ENCODE assay signal across 2 cellular contexts in the genomic region with DNA sequence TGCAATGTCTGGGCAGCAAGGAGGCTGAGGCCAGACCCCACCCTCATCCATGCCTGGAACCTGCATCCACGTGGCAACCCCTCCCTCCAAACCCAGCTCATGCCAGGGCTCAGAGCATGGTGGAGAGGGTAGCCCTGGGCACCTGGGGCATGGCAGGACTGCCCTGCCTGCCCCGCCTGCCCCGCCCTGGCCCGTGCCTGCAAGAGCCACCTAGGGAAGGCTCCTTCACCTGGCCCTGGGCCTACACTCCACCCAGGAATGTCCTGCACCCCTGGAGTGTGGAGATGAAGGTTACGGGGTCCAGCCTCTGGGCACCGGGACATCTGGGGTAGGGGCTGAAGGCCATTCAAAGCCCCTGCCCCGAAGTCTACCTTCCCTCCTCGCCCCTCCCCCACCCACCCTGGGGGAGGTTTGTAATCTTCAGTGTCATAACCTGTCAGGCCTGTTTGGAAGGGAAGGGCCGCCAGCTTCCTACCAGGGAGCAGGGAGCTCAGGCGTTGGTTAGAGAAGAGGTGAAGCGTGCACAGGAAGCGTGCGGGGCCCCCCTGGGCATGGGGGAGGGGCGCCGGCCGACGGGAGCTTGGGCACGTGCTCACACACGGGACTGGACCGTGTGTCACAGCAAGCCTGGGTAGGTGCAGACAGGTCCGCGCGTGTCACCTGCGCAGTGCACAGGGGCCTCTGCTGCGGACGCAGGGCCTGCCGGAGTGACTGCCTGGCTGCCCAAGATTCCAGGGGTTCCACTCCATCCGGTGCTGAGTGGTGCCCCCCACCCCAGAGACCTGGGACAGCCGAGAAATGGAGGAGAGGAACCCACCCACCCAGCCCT.
TF ChIP-seq lines count a peak whose summit lies in the region.

No MANE protein-coding gene starts in this region.

TF ChIP-seq in SK-N-SH, 30 proteins besides CTCF, POLR2A, EP300 and RAD21:
- TF ChIP-seq RXRA (IDR thresholded peaks at IDR 0.05; ENCODE audit: borderline replicate concordance, low read depth): no peak
- TF ChIP-seq, protein P1, sequence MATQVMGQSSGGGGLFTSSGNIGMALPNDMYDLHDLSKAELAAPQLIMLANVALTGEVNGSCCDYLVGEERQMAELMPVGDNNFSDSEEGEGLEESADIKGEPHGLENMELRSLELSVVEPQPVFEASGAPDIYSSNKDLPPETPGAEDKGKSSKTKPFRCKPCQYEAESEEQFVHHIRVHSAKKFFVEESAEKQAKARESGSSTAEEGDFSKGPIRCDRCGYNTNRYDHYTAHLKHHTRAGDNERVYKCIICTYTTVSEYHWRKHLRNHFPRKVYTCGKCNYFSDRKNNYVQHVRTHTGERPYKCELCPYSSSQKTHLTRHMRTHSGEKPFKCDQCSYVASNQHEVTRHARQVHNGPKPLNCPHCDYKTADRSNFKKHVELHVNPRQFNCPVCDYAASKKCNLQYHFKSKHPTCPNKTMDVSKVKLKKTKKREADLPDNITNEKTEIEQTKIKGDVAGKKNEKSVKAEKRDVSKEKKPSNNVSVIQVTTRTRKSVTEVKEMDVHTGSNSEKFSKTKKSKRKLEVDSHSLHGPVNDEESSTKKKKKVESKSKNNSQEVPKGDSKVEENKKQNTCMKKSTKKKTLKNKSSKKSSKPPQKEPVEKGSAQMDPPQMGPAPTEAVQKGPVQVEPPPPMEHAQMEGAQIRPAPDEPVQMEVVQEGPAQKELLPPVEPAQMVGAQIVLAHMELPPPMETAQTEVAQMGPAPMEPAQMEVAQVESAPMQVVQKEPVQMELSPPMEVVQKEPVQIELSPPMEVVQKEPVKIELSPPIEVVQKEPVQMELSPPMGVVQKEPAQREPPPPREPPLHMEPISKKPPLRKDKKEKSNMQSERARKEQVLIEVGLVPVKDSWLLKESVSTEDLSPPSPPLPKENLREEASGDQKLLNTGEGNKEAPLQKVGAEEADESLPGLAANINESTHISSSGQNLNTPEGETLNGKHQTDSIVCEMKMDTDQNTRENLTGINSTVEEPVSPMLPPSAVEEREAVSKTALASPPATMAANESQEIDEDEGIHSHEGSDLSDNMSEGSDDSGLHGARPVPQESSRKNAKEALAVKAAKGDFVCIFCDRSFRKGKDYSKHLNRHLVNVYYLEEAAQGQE (IDR thresholded peaks at IDR 0.05; ENCODE audit: low read depth, low read length): no peak
- no peak for TF ChIP-seq FOSL2 (IDR thresholded peaks at IDR 0.05; ENCODE audit: borderline replicate concordance, low read depth)
- TF ChIP-seq TAF1 (IDR thresholded peaks at IDR 0.05; ENCODE audit: borderline replicate concordance, low read depth, low read length): no peak
- no peak for TF ChIP-seq MXI1 (IDR thresholded peaks at IDR 0.05; ENCODE audit: low read depth, low read length)

TF ChIP-seq in SK-N-SH treated with all-trans-retinoic acid at 6 μM for 48 hours, 23 proteins besides CTCF, POLR2A, EP300 and RAD21:
- TF ChIP-seq SNAI2 (CRISPR knock-in tag; IDR thresholded peaks at IDR 0.05): no peak
- TF ChIP-seq OSR1 (CRISPR knock-in tag; IDR thresholded peaks at IDR 0.05): no peak
- TF ChIP-seq, protein P2, sequence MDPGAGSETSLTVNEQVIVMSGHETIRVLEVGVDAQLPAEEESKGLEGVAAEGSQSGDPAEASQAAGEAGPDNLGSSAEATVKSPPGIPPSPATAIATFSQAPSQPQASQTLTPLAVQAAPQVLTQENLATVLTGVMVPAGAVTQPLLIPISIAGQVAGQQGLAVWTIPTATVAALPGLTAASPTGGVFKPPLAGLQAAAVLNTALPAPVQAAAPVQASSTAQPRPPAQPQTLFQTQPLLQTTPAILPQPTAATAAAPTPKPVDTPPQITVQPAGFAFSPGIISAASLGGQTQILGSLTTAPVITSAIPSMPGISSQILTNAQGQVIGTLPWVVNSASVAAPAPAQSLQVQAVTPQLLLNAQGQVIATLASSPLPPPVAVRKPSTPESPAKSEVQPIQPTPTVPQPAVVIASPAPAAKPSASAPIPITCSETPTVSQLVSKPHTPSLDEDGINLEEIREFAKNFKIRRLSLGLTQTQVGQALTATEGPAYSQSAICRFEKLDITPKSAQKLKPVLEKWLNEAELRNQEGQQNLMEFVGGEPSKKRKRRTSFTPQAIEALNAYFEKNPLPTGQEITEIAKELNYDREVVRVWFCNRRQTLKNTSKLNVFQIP (CRISPR knock-in tag; IDR thresholded peaks at IDR 0.05; ENCODE audit: borderline replicate concordance, low read depth): no peak
- TF ChIP-seq, protein P3, sequence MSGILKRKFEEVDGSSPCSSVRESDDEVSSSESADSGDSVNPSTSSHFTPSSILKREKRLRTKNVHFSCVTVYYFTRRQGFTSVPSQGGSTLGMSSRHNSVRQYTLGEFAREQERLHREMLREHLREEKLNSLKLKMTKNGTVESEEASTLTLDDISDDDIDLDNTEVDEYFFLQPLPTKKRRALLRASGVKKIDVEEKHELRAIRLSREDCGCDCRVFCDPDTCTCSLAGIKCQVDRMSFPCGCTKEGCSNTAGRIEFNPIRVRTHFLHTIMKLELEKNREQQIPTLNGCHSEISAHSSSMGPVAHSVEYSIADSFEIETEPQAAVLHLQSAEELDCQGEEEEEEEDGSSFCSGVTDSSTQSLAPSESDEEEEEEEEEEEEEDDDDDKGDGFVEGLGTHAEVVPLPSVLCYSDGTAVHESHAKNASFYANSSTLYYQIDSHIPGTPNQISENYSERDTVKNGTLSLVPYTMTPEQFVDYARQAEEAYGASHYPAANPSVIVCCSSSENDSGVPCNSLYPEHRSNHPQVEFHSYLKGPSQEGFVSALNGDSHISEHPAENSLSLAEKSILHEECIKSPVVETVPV (CRISPR knock-in tag; IDR thresholded peaks at IDR 0.05): no peak
- no peak for TF ChIP-seq PPARA (CRISPR knock-in tag; IDR thresholded peaks at IDR 0.05; ENCODE audit: borderline replicate concordance)
- TF ChIP-seq, protein P4, sequence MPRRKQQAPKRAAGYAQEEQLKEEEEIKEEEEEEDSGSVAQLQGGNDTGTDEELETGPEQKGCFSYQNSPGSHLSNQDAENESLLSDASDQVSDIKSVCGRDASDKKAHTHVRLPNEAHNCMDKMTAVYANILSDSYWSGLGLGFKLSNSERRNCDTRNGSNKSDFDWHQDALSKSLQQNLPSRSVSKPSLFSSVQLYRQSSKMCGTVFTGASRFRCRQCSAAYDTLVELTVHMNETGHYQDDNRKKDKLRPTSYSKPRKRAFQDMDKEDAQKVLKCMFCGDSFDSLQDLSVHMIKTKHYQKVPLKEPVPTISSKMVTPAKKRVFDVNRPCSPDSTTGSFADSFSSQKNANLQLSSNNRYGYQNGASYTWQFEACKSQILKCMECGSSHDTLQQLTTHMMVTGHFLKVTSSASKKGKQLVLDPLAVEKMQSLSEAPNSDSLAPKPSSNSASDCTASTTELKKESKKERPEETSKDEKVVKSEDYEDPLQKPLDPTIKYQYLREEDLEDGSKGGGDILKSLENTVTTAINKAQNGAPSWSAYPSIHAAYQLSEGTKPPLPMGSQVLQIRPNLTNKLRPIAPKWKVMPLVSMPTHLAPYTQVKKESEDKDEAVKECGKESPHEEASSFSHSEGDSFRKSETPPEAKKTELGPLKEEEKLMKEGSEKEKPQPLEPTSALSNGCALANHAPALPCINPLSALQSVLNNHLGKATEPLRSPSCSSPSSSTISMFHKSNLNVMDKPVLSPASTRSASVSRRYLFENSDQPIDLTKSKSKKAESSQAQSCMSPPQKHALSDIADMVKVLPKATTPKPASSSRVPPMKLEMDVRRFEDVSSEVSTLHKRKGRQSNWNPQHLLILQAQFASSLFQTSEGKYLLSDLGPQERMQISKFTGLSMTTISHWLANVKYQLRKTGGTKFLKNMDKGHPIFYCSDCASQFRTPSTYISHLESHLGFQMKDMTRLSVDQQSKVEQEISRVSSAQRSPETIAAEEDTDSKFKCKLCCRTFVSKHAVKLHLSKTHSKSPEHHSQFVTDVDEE (CRISPR knock-in tag; IDR thresholded peaks at IDR 0.05): no peak
- TF ChIP-seq ESRRG (CRISPR knock-in tag; IDR thresholded peaks at IDR 0.05): no peak
- no peak for TF ChIP-seq ZFP3 (CRISPR knock-in tag; IDR thresholded peaks at IDR 0.05)
- no peak for TF ChIP-seq ZNF70 (CRISPR knock-in tag; IDR thresholded peaks at IDR 0.05)
- no peak for TF ChIP-seq ZNF8 (CRISPR knock-in tag; IDR thresholded peaks at IDR 0.05)
- TF ChIP-seq RARB (CRISPR knock-in tag; IDR thresholded peaks at IDR 0.05): no peak
- no peak for TF ChIP-seq TCF4 (CRISPR knock-in tag; IDR thresholded peaks at IDR 0.05; ENCODE audit: borderline replicate concordance)
- no peak for TF ChIP-seq BACH2 (CRISPR knock-in tag; IDR thresholded peaks at IDR 0.05; ENCODE audit: borderline replicate concordance)
